ENCODE assay signal across 18 cellular contexts in genomic region chr6:4908062-4908461, GRCh38.
A peak's percentile ranks its signal among the peaks of the same experiment; 100 is the strongest.
DNase-seq lines count a peak whose midpoint lies in the region; ATAC-seq and TF ChIP-seq lines count a peak whose summit lies in the region.
"Had no signal": no experiment of that assay in that cellular context is flagged by ENCODE, and none has a peak within 500 bp of the region (broad histone marks: within the 10 kb centered on the region; RNA-seq: fewer than 3 reads in every experiment).

No MANE protein-coding gene starts in this region.

- intact Hi-C loops in left colon (cut with DNase I, micrococcal nuclease): no loop called here

- H3F3A ChIP-seq in GM23338 (replicated peaks; ENCODE audit: low read depth): no peaks in the 10 kb centered on the region

- no peak for ATAC-seq in CD4-positive, CD25-positive, alpha-beta regulatory T cell (ENCODE audit: low read depth in 2 of 2)
- no peak for ATAC-seq in GM23338
- ATAC-seq in activated T-helper 17 cell treated with anti-CD3 and anti-CD28 coated beads, Interleukin-2, amount 50 U/mL, for 72 hours (replicated peaks): no peak
- peak; percentile 44 for ATAC-seq in left colon
- no peak for ATAC-seq in GM21786 (IDR thresholded peaks at IDR 0.05; ENCODE audit: unreplicated experiment)
- ATAC-seq: heart left ventricle, left lung, Panc1, T-helper 17 cell had no signal

- no peaks in the 10 kb centered on the region for H3K27me3 ChIP-seq in CD4-positive, CD25-positive, alpha-beta regulatory T cell (ENCODE audit: control insufficient read depth, insufficient read depth, low read length)
- H3K27me3 ChIP-seq in GM23338 (ENCODE audit: insufficient read depth): no peaks in the 10 kb centered on the region
- H3K27me3 ChIP-seq: adrenal gland, heart left ventricle, left lung, SJSA1 had no signal

- no peak overlapping the region for H3K27ac ChIP-seq in CD4-positive, CD25-positive, alpha-beta regulatory T cell (ENCODE audit: insufficient read depth, low read length, poor library complexity, severe bottlenecking)
- H3K27ac ChIP-seq in GM23338 (ENCODE audit: low read depth): peak overlapping the region; percentile 19; the same call in 1 of the 2 replicates
- H3K27ac ChIP-seq: adrenal gland, heart left ventricle, left lung, prostate gland, SJSA1 had no signal

- no peak for TF ChIP-seq CTCF in GM23338 (conservative IDR thresholded peaks at IDR 0.05; ENCODE audit: low read depth in 2 of 2)

- peaks cover 32% of the 10 kb centered on the region for H3K36me3 Mint-ChIP-seq in CD4-positive, CD25-positive, alpha-beta regulatory T cell
- peaks cover 15% of the 10 kb centered on the region for H3K36me3 Mint-ChIP-seq in GM23338 (ENCODE audit: low read depth)
- H3K36me3 Mint-ChIP-seq in activated T-helper 17 cell treated with anti-CD3 and anti-CD28 coated beads, Interleukin-2, amount 50 U/mL, for 72 hours (ENCODE audit: low read depth): peaks cover 10% of the 10 kb centered on the region

- no peaks in the 10 kb centered on the region for H3K9me2 ChIP-seq in GM23338 (ENCODE audit: insufficient read depth)

- peaks cover 69% of the 10 kb centered on the region for H4K20me1 ChIP-seq in GM23338 (replicated peaks; ENCODE audit: insufficient read depth)

- H3K4me3 ChIP-seq in CD4-positive, CD25-positive, alpha-beta regulatory T cell (ENCODE audit: low read depth, low read length): no peak overlapping the region
- no peak overlapping the region for H3K4me3 ChIP-seq in GM23338
- H3K4me3 ChIP-seq: adrenal gland, heart left ventricle, left lung, prostate gland, SJSA1 had no signal

- peak overlapping the region; percentile 68 for H3K4me2 ChIP-seq in GM23338

- peaks cover 5% of the 10 kb centered on the region for H3K36me3 ChIP-seq in CD4-positive, CD25-positive, alpha-beta regulatory T cell (ENCODE audit: control insufficient read depth, insufficient read depth, low read length)
- no peaks in the 10 kb centered on the region for H3K36me3 ChIP-seq in GM23338 (ENCODE audit: insufficient read depth)
- H3K36me3 ChIP-seq: adrenal gland, prostate gland had no signal

- no peaks in the 10 kb centered on the region for H3K27me3 Mint-ChIP-seq in CD4-positive, CD25-positive, alpha-beta regulatory T cell
- H3K27me3 Mint-ChIP-seq in GM23338 (ENCODE audit: insufficient read depth, low read depth, poor library complexity): peaks cover 13% of the 10 kb centered on the region
- H3K27me3 Mint-ChIP-seq in activated T-helper 17 cell treated with anti-CD3 and anti-CD28 coated beads, Interleukin-2, amount 50 U/mL, for 72 hours: no peaks in the 10 kb centered on the region
- H3K27me3 Mint-ChIP-seq: T-helper 17 cell had no signal

- no peak for DNase-seq in CD4-positive, CD25-positive, alpha-beta regulatory T cell
- DNase-seq in GM23338 (ENCODE audit: low spot score) (no peak), left colon (no peak), NCI-H748 (lab: John Stamatoyannopoulos, UW; ENCODE audit: unreplicated experiment) (no peak), NCI-H1694 treated with DMSO at 0.1 percent for 48 hours (lab: John Stamatoyannopoulos, UW) (no peak), NK-92 (lab: John Stamatoyannopoulos, UW; ENCODE audit: unreplicated experiment) (no peak)
- DNase-seq: adrenal gland; heart left ventricle; left lung; NCI-H1694; NCI-H2227 treated with DMSO at 0.1 percent for 48 hours; stimulated activated CD4-positive, alpha-beta T cell treated with anti-CD3 and anti-CD28 coated beads, Interleukin-2, amount 100 ng/mL, for 24 hours; T-helper 17 cell had no signal

- H3K27ac Mint-ChIP-seq in CD4-positive, CD25-positive, alpha-beta regulatory T cell: peak overlapping the region; percentile 23 to 49 (median 38)
- peak overlapping the region; percentile 68; the same call in 1 of the 2 replicates for H3K27ac Mint-ChIP-seq in GM23338
- H3K27ac Mint-ChIP-seq in activated T-helper 17 cell treated with anti-CD3 and anti-CD28 coated beads, Interleukin-2, amount 50 U/mL, for 72 hours: peak overlapping the region; percentile 20

- H3K4me3 Mint-ChIP-seq in CD4-positive, CD25-positive, alpha-beta regulatory T cell: no peak overlapping the region
- H3K4me3 Mint-ChIP-seq in GM23338: no peak overlapping the region
- H3K4me3 Mint-ChIP-seq in activated T-helper 17 cell treated with anti-CD3 and anti-CD28 coated beads, Interleukin-2, amount 50 U/mL, for 72 hours: no peak overlapping the region
- H3K4me3 Mint-ChIP-seq: T-helper 17 cell had no signal

- peaks cover 100% of the 10 kb centered on the region for H3K79me2 ChIP-seq in GM23338 (replicated peaks; ENCODE audit: insufficient read depth)

- no peaks in the 10 kb centered on the region for H3K9me3 Mint-ChIP-seq in CD4-positive, CD25-positive, alpha-beta regulatory T cell
- H3K9me3 Mint-ChIP-seq in GM23338: no peaks in the 10 kb centered on the region; the same call in 2 of the 3 replicates
- H3K9me3 Mint-ChIP-seq in activated T-helper 17 cell treated with anti-CD3 and anti-CD28 coated beads, Interleukin-2, amount 50 U/mL, for 72 hours: no peaks in the 10 kb centered on the region

- peaks cover 12 to 49% (median 26%) of the 10 kb centered on the region in 4 donors for H3K4me1 Mint-ChIP-seq in CD4-positive, CD25-positive, alpha-beta regulatory T cell
- peaks cover 67% of the 10 kb centered on the region for H3K4me1 Mint-ChIP-seq in GM23338
- H3K4me1 Mint-ChIP-seq in activated T-helper 17 cell treated with anti-CD3 and anti-CD28 coated beads, Interleukin-2, amount 50 U/mL, for 72 hours: peaks cover 35% of the 10 kb centered on the region

- H2AFZ ChIP-seq in GM23338: no peak overlapping the region

- no peaks in the 10 kb centered on the region for H3K9me3 ChIP-seq in CD4-positive, CD25-positive, alpha-beta regulatory T cell (ENCODE audit: control insufficient read depth in 2 of 2, low read length in 2 of 2)
- H3K9me3 ChIP-seq: adrenal gland, heart left ventricle, left lung, prostate gland, SJSA1 had no signal

- H3K4me1 ChIP-seq in CD4-positive, CD25-positive, alpha-beta regulatory T cell (ENCODE audit: control insufficient read depth, insufficient read depth, low read length, poor library complexity, severe bottlenecking): peaks cover 13% of the 10 kb centered on the region
- H3K4me1 ChIP-seq in GM23338 (ENCODE audit: insufficient read depth): peaks cover 45% of the 10 kb centered on the region
- H3K4me1 ChIP-seq: SJSA1 had no signal

TF ChIP-seq in GM23338, 12 proteins besides CTCF, POLR2A, EP300 and RAD21 (continues in another document):
- TF ChIP-seq ZNF114 (CRISPR knock-in tag; IDR thresholded peaks at IDR 0.05) (no peak), POLR2AphosphoS5 (IDR thresholded peaks at IDR 0.05; ENCODE audit: low read depth) (no peak), NANOG (IDR thresholded peaks at IDR 0.05; ENCODE audit: borderline replicate concordance) (no peak), EZH2 (IDR thresholded peaks at IDR 0.05; ENCODE audit: low read depth, unreplicated experiment) (no peak), REST (IDR thresholded peaks at IDR 0.05; ENCODE audit: unreplicated experiment) (no peak), CREB1 (CRISPR knock-in tag; IDR thresholded peaks at IDR 0.05; ENCODE audit: low read depth) (no peak), EZH2phosphoT487 (IDR thresholded peaks at IDR 0.05; ENCODE audit: unreplicated experiment) (no peak), JUNB (IDR thresholded peaks at IDR 0.05; ENCODE audit: unreplicated experiment) (no peak)
